In genomic region chr7:26168458-26169023, GRCh38 we compare ENCODE assay signal across 1 cellular context.
TF ChIP-seq lines count a peak whose summit lies in the region.

No MANE protein-coding gene starts in this region.

TF ChIP-seq in SK-N-SH treated with all-trans-retinoic acid at 6 μM for 48 hours, 23 proteins besides CTCF, POLR2A, EP300 and RAD21 (continued from another document):
- TF ChIP-seq TSHZ2 (CRISPR knock-in tag; IDR thresholded peaks at IDR 0.05) = no peak
- TF ChIP-seq ARNTL (CRISPR knock-in tag; IDR thresholded peaks at IDR 0.05; ENCODE audit: borderline replicate concordance, low read depth) = no peak
- no peak for TF ChIP-seq CSDC2 (CRISPR knock-in tag; IDR thresholded peaks at IDR 0.05)
- no peak for TF ChIP-seq ZNF565 (CRISPR knock-in tag; conservative IDR thresholded peaks at IDR 0.05; ENCODE audit: low read depth)
- TF ChIP-seq PPARA (CRISPR knock-in tag; IDR thresholded peaks at IDR 0.05; ENCODE audit: borderline replicate concordance) = no peak
- TF ChIP-seq ESRRG (CRISPR knock-in tag; IDR thresholded peaks at IDR 0.05) = no peak
- no peak for TF ChIP-seq ZNF8 (CRISPR knock-in tag; IDR thresholded peaks at IDR 0.05)
- TF ChIP-seq ZFP30 (CRISPR knock-in tag; IDR thresholded peaks at IDR 0.05) = no peak
- TF ChIP-seq PATZ1 (CRISPR knock-in tag; IDR thresholded peaks at IDR 0.05; ENCODE audit: borderline replicate concordance) = no peak
- no peak for TF ChIP-seq POU6F1 (CRISPR knock-in tag; IDR thresholded peaks at IDR 0.05; ENCODE audit: borderline replicate concordance, low read depth)
- TF ChIP-seq ZFP3 (CRISPR knock-in tag; IDR thresholded peaks at IDR 0.05) = no peak
- TF ChIP-seq RARB (CRISPR knock-in tag; IDR thresholded peaks at IDR 0.05) = no peak
